19 cellular contexts compared by ENCODE assay signal in the genomic region with DNA sequence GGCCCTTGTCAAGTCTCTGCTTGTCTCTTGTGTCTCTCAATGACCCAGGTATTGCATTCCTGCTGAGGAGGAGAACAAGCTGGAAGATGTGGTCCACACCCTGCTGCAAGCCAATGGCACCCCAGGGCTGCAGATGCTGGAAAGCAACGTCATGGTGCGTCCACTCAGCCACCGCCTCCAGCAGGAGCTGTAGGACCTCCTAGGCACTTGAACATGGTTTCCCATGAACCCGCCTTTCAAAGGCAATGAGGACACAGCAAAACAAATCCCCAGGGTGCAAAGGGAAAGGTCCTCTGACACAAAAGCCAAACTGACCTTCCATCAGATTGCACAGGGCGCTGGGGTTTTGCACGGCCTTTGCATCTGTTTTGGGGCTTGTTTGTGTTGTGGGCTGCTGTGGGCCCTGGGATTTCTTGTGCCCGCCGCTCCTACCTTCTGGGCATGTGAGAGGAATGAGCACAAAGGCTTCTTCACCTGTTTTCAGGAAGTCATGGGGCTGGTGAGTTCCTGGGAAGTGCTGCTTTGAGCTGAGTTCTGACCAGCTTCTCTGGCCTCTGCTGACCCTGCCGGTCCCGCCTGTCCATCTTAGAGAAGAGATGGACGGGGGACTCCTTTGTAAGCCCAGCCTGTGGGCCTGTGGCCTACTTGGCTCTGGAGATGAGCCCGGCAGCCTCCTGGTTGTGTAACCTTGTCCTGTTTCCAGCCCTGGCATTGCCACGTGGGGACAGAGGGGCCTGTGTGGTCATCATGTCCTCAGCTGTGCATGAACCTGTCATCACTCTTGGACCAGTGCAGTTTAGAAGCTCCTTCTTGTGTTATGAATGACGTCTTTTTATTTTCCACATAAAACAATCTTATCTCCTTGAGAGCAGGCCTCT.
DNase-seq lines count a peak whose midpoint lies in the region; ATAC-seq, FAIRE-seq and TF ChIP-seq lines count a peak whose summit lies in the region.
"Had no signal": no experiment of that assay in that cellular context is flagged by ENCODE, and none has a peak within 500 bp of the region (broad histone marks: within the 10 kb centered on the region; RNA-seq: fewer than 3 reads in every experiment).

No MANE protein-coding gene starts in this region.

- H2BK15ac ChIP-seq in H1 (ENCODE audit: low read length): no peak overlapping the region

- no peak overlapping the region for H3K56ac ChIP-seq in H1 (replicated peaks; ENCODE audit: insufficient read length, low read depth, low read length)

- BruUV-seq in mammary epithelial cell (replicated peaks; lab: Mats Ljungman, UMichigan) (no TSS peak), Caco-2 (replicated peaks; lab: Mats Ljungman, UMichigan) (no TSS peak)

- H3K27me3 ChIP-seq in mammary epithelial cell (ENCODE audit: insufficient read depth, low read length) (no peaks in the 10 kb centered on the region), breast epithelium (no peaks in the 10 kb centered on the region), H1 (replicated peaks in 1 of 4; ENCODE audit: control insufficient read depth in 3 of 4, extremely low read depth in 1 of 4, insufficient read depth in 3 of 4, low read length in 3 of 4) (no peaks in the 10 kb centered on the region), right lobe of liver (no peaks in the 10 kb centered on the region), Caco-2 (replicated peaks; ENCODE audit: control insufficient read depth, insufficient read depth, low read length) (no peaks in the 10 kb centered on the region)
- H3K27me3 ChIP-seq: stomach, uterus had no signal

- no peak overlapping the region for H4K91ac ChIP-seq in H1 (replicated peaks; ENCODE audit: insufficient read length, low read length)

- no peak overlapping the region for H3K27ac ChIP-seq in mammary epithelial cell (ENCODE audit: insufficient read depth, low read depth, low read length)
- no peak overlapping the region for H3K27ac ChIP-seq in breast epithelium
- no peak overlapping the region for H3K27ac ChIP-seq in H1 (ENCODE audit: low read depth, low read length)
- peak overlapping the region in 1 of 3 donors; percentile 47 for H3K27ac ChIP-seq in right lobe of liver
- H3K27ac ChIP-seq: PC-9, stomach, uterus, VCaP had no signal

- no peak overlapping the region for H3K4me3 Mint-ChIP-seq in stimulated activated memory B cell treated with anti-CD40 and anti-IgM and Interleukin-4, amounts not matched to agents 10 μg/mL and 1 μg/mL and 100 μg/mL, for 72 hours
- H3K4me3 Mint-ChIP-seq in Caco-2 (ENCODE audit: unreplicated experiment): no peak overlapping the region
- H3K4me3 Mint-ChIP-seq: activated naive CD8-positive, alpha-beta T cell treated with anti-CD3 and anti-CD28 coated beads, Interleukin-2, amount 10 ng/mL, durations not matched to agents 7 days and 5 days had no signal

- H3K79me2 ChIP-seq in mammary epithelial cell (ENCODE audit: insufficient read depth, low read length): peaks cover 14% of the 10 kb centered on the region
- peaks cover 0 to 51% of the 10 kb centered on the region in 2 experiments; a peak in 2 of 4 replicates for H3K79me2 ChIP-seq in H1 (ENCODE audit: control insufficient read depth in 1 of 2, insufficient read depth in 2 of 2, low read length in 2 of 2)

- no peak for TF ChIP-seq CTCF in mammary epithelial cell (conservative IDR thresholded peaks at IDR 0.05 in 1 of 2, IDR thresholded peaks at IDR 0.05 in 1 of 2; ENCODE audit: extremely low read depth in 1 of 2, insufficient read depth in 1 of 2, low read depth in 1 of 2, low read length in 2 of 2)
- TF ChIP-seq CTCF in breast epithelium (IDR thresholded peaks at IDR 0.05): no peak
- no peak for TF ChIP-seq CTCF in H1 (IDR thresholded peaks at IDR 0.05; ENCODE audit: control extremely low read depth in 1 of 3, insufficient read depth in 1 of 3, low read depth in 1 of 3, low read length in 3 of 3)
- no peak for TF ChIP-seq CTCF in right lobe of liver (IDR thresholded peaks at IDR 0.05)
- no peak for TF ChIP-seq CTCF in Caco-2 (IDR thresholded peaks at IDR 0.05; ENCODE audit: insufficient read depth in 1 of 2, low read depth in 1 of 2, low read length in 1 of 2, severe bottlenecking in 1 of 2, unreplicated experiment in 1 of 2)

- H3K36me3 Mint-ChIP-seq in stimulated activated memory B cell treated with anti-CD40 and anti-IgM and Interleukin-4, amounts not matched to agents 10 μg/mL and 1 μg/mL and 100 μg/mL, for 72 hours: peaks cover 85% of the 10 kb centered on the region
- peaks cover 45% of the 10 kb centered on the region for H3K36me3 Mint-ChIP-seq in Caco-2 (ENCODE audit: insufficient read depth, unreplicated experiment)

- no peak for FAIRE-seq in H1 (lab: Jason Lieb, UNC)
- FAIRE-seq: endometrium, frontal cortex, GM12891 had no signal

- in situ Hi-C loops in mammary epithelial cell (cut with MboI; ENCODE audit: low sequenced_read_pairs in 2 of 2): no loop called here

- H3K9me3 Mint-ChIP-seq in stimulated activated memory B cell treated with anti-CD40 and anti-IgM and Interleukin-4, amounts not matched to agents 10 μg/mL and 1 μg/mL and 100 μg/mL, for 72 hours: no peaks in the 10 kb centered on the region
- H3K9me3 Mint-ChIP-seq in Caco-2 (ENCODE audit: unreplicated experiment): no peaks in the 10 kb centered on the region
- H3K9me3 Mint-ChIP-seq: activated naive CD8-positive, alpha-beta T cell treated with anti-CD3 and anti-CD28 coated beads, Interleukin-2, amount 10 ng/mL, durations not matched to agents 7 days and 5 days had no signal

- no peak overlapping the region; the same call in 1 of the 2 replicates for H2BK5ac ChIP-seq in H1 (ENCODE audit: low read depth, low read length)

- no peak overlapping the region for H3K4ac ChIP-seq in H1 (replicated peaks; ENCODE audit: insufficient read length, low read depth, low read length)

- H3K4me2 ChIP-seq in mammary epithelial cell (ENCODE audit: insufficient read depth, low read depth, low read length): no peak overlapping the region
- H3K4me2 ChIP-seq in H1 (ENCODE audit: insufficient read depth in 1 of 2, low read depth in 2 of 2, low read length in 2 of 2): no peak overlapping the region
- H3K4me2 ChIP-seq: PC-9 had no signal

- H3K27me3 Mint-ChIP-seq in stimulated activated memory B cell treated with anti-CD40 and anti-IgM and Interleukin-4, amounts not matched to agents 10 μg/mL and 1 μg/mL and 100 μg/mL, for 72 hours: no peaks in the 10 kb centered on the region
- H3K27me3 Mint-ChIP-seq in Caco-2 (ENCODE audit: insufficient read depth, unreplicated experiment): no peaks in the 10 kb centered on the region
- H3K27me3 Mint-ChIP-seq: activated naive CD8-positive, alpha-beta T cell treated with anti-CD3 and anti-CD28 coated beads, Interleukin-2, amount 10 ng/mL, durations not matched to agents 7 days and 5 days had no signal

- H2AK5ac ChIP-seq in H1 (ENCODE audit: low read depth, low read length): no peak overlapping the region

- H3K9me3 ChIP-seq in mammary epithelial cell (replicated peaks; ENCODE audit: insufficient read depth, low read length) (no peaks in the 10 kb centered on the region), breast epithelium (no peaks in the 10 kb centered on the region), H1 (ENCODE audit: insufficient read depth in 2 of 2, low read depth in 1 of 2, low read length in 1 of 2) (no peaks in the 10 kb centered on the region), right lobe of liver (no peaks in the 10 kb centered on the region), Caco-2 (no peaks in the 10 kb centered on the region)
- H3K9me3 ChIP-seq: stomach, uterus had no signal

- peak; percentile 89 to 94 (median 90) for ATAC-seq in right lobe of liver
- ATAC-seq in stimulated activated memory B cell treated with anti-CD40 and anti-IgM and Interleukin-4, amounts not matched to agents 10 μg/mL and 1 μg/mL and 100 μg/mL, for 72 hours: no peak

- no peak overlapping the region for H3K14ac ChIP-seq in H1 (ENCODE audit: insufficient read length)

- CTCF ChIA-PET in mammary epithelial cell (lab: Charles Lee; ENCODE audit: low non-redundant PET) (no interaction called here), H1 (lab: Charles Lee; ENCODE audit: partially characterized antibody) (interaction anchor here (1.0 to 4.9 kb wide), 4 partner anchors 19 to 113 kb away, joined by 3 to 24 read pairs (median 3); no protein-coding TSS in a partner anchor), Caco-2 (lab: Charles Lee) (no interaction called here)

- POLR2A ChIA-PET in H1 (lab: Charles Lee; ENCODE audit: partially characterized antibody): interaction anchor here (0.6 to 0.7 kb wide), 2 partner anchors 12 to 33 kb away, joined by 3 read pairs; no protein-coding TSS in a partner anchor
- POLR2A ChIA-PET in Caco-2 (lab: Charles Lee): no interaction called here

- H4K20me1 ChIP-seq in mammary epithelial cell (ENCODE audit: insufficient read depth, low read length) (no peaks in the 10 kb centered on the region), H1 (replicated peaks in 1 of 2; ENCODE audit: control insufficient read depth in 1 of 2, insufficient read depth in 2 of 2, low read length in 2 of 2) (peaks cover 32 to 39% of the 10 kb centered on the region in 2 experiments)

- H2AFZ ChIP-seq in mammary epithelial cell (ENCODE audit: low read depth, low read length) (no peak overlapping the region), H1 (ENCODE audit: low read length) (no peak overlapping the region)
- H2AFZ ChIP-seq: PC-9 had no signal

- H4K5ac ChIP-seq in H1 (ENCODE audit: insufficient read length, low read depth, low read length): no peak overlapping the region

- TF ChIP-seq POLR2A in breast epithelium (IDR thresholded peaks at IDR 0.05) (no peak), H1 (IDR thresholded peaks at IDR 0.05; ENCODE audit: control extremely low read depth in 1 of 2, low read depth in 2 of 2, low read length in 2 of 2) (0 out of 3 replicates have a peak, but pooled peaks of 1 of the 2 experiments have one; percentile 42), right lobe of liver (IDR thresholded peaks at IDR 0.05) (no peak)

- no peak for TF ChIP-seq RAD21 in H1 (IDR thresholded peaks at IDR 0.05 in 1 of 2, conservative IDR thresholded peaks at IDR 0.05 in 1 of 2; ENCODE audit: low read depth in 2 of 2, low read length in 2 of 2)

- H3K18ac ChIP-seq in H1 (ENCODE audit: extremely low read depth, low read length): no peak overlapping the region

- no peak overlapping the region for H2BK12ac ChIP-seq in H1 (ENCODE audit: low read depth, low read length)

- H3K23ac ChIP-seq in H1 (ENCODE audit: insufficient read length): no peak overlapping the region

- H3K4me3 ChIP-seq in mammary epithelial cell (replicated peaks in 1 of 3; ENCODE audit: insufficient read depth in 1 of 3, low read depth in 2 of 3, low read length in 3 of 3) (no peak overlapping the region), breast epithelium (no peak overlapping the region), H1 (ENCODE audit: extremely low read depth in 1 of 4, insufficient read depth in 2 of 4, low read depth in 3 of 4, low read length in 4 of 4) (no peak overlapping the region), right lobe of liver (no peak overlapping the region), Caco-2 (ENCODE audit: low read depth, low read length) (no peak overlapping the region)
- H3K4me3 ChIP-seq: PC-9, stomach, uterus had no signal

- H3K9ac ChIP-seq in mammary epithelial cell (ENCODE audit: insufficient read depth, low read length): no peak overlapping the region
- H3K9ac ChIP-seq in H1 (replicated peaks in 1 of 4; ENCODE audit: extremely low read depth in 1 of 4, low read depth in 3 of 4, low read length in 3 of 4): no peak overlapping the region

- peak overlapping the region; percentile 76; the same call in 1 of the 2 replicates for H4K8ac ChIP-seq in H1 (ENCODE audit: extremely low read depth, insufficient read depth, low read length)

- dilution Hi-C loops in mammary epithelial cell (cut with HindIII; ENCODE audit: low sequenced_read_pairs): no loop called here

- intact Hi-C loops in mammary epithelial cell (cut with micrococcal nuclease): loop anchor here (10.0 kb wide), 1 partner anchor 693 kb away; no protein-coding TSS in a partner anchor
- intact Hi-C loops in breast epithelium (cut with DNase I; ENCODE audit: low total_unique reads): no loop called here
- intact Hi-C loops in right lobe of liver (cut with DNase I): no loop called here
- intact Hi-C loops in Caco-2 (cut with micrococcal nuclease; ENCODE audit: unreplicated experiment): no loop called here

- peaks cover 10% of the 10 kb centered on the region for H3K36me3 ChIP-seq in mammary epithelial cell (ENCODE audit: insufficient read depth, low read length)
- H3K36me3 ChIP-seq in breast epithelium: no peaks in the 10 kb centered on the region
- H3K36me3 ChIP-seq in H1 (ENCODE audit: control insufficient read depth in 2 of 4, insufficient read depth in 4 of 4, low read length in 3 of 4): peaks cover 46 to 99% (median 79%) of the 10 kb centered on the region in 4 experiments
- H3K36me3 ChIP-seq in right lobe of liver: peaks cover 0 to 26% (median 3%) of the 10 kb centered on the region in 4 donors
- H3K36me3 ChIP-seq in Caco-2 (ENCODE audit: control insufficient read depth, insufficient read depth, low read length): peaks cover 2% of the 10 kb centered on the region
- H3K36me3 ChIP-seq: uterus had no signal

- DNase-seq in mammary epithelial cell: peak; percentile 34
- DNase-seq in breast epithelium (ENCODE audit: low spot score in 2 of 2): no peak
- DNase-seq in H1 (ENCODE audit: low read depth in 1 of 2, low spot score in 2 of 2): no peak
- peak; percentile 75 to 89 (median 88) for DNase-seq in right lobe of liver
- no peak for DNase-seq in Caco-2
- no peak for DNase-seq in DMS79 (lab: John Stamatoyannopoulos, UW)
- no peak for DNase-seq in NCI-H2081 (lab: John Stamatoyannopoulos, UW)
- DNase-seq: activated naive CD8-positive, alpha-beta T cell treated with anti-CD3 and anti-CD28 coated beads, Interleukin-2, amount 10 ng/mL, durations not matched to agents 7 days and 5 days; MM.1S; NCI-H2029; PC-9; stomach; SW 1271; uterus had no signal

- H3K4me1 Mint-ChIP-seq in stimulated activated memory B cell treated with anti-CD40 and anti-IgM and Interleukin-4, amounts not matched to agents 10 μg/mL and 1 μg/mL and 100 μg/mL, for 72 hours: peaks cover 8% of the 10 kb centered on the region
- no peaks in the 10 kb centered on the region for H3K4me1 Mint-ChIP-seq in Caco-2 (ENCODE audit: low read depth, unreplicated experiment)

- H3K23me2 ChIP-seq in H1 (ENCODE audit: low read depth, low read length): no peaks in the 10 kb centered on the region; the same call in 1 of the 2 replicates

- peaks cover 18% of the 10 kb centered on the region; the same call in 1 of the 2 replicates for H3K79me1 ChIP-seq in H1 (ENCODE audit: low read depth, low read length)

- H3K4me1 ChIP-seq in mammary epithelial cell (ENCODE audit: insufficient read depth, low read length): peaks cover 8% of the 10 kb centered on the region
- peaks cover 0 to 7% of the 10 kb centered on the region in 2 donors for H3K4me1 ChIP-seq in breast epithelium
- peaks cover 0 to 13% (median 6%) of the 10 kb centered on the region in 4 experiments; a peak in 6 of 7 replicates for H3K4me1 ChIP-seq in H1 (replicated peaks in 1 of 4; ENCODE audit: control insufficient read depth in 3 of 4, insufficient read depth in 4 of 4, low read length in 3 of 4)
- H3K4me1 ChIP-seq in right lobe of liver: peaks cover 0 to 14% (median 5%) of the 10 kb centered on the region in 4 donors
- H3K4me1 ChIP-seq in Caco-2: no peaks in the 10 kb centered on the region
- H3K4me1 ChIP-seq: uterus had no signal

- peak overlapping the region; percentile 30 for H3K27ac Mint-ChIP-seq in stimulated activated memory B cell treated with anti-CD40 and anti-IgM and Interleukin-4, amounts not matched to agents 10 μg/mL and 1 μg/mL and 100 μg/mL, for 72 hours
- no peak overlapping the region for H3K27ac Mint-ChIP-seq in Caco-2 (ENCODE audit: unreplicated experiment)

- no peak overlapping the region for H2BK120ac ChIP-seq in H1 (replicated peaks; ENCODE audit: low read depth, low read length)

- no peak overlapping the region for H2BK20ac ChIP-seq in H1 (ENCODE audit: low read length)

- 79% methylated on average over 11 of the region's 14 CpGs for WGBS in mammary epithelial cell (ENCODE audit: low coverage, missing lambda C conversion rate)
- WGBS in H1 (ENCODE audit: extremely low coverage in 1 of 2, insufficient coverage in 1 of 2, insufficient read length in 1 of 2, insufficient replicate concordance in 2 of 2, low coverage in 1 of 2, low lambda C conversion rate in 2 of 2, missing lambda C conversion rate in 1 of 2), 2 experiments: 92% methylated on average over 14 of the region's 14 CpGs; no CpG with 5 or more reads in 1 of the 2 experiments
- 54% methylated on average over 4 of the region's 14 CpGs for WGBS in right lobe of liver (ENCODE audit: insufficient coverage, low coverage, low lambda C conversion rate, missing lambda C conversion rate)

- no peak for TF ChIP-seq EP300 in H1 (IDR thresholded peaks at IDR 0.05; ENCODE audit: borderline replicate concordance in 1 of 2, low read depth in 2 of 2, low read length in 2 of 2)

Comparison
In these comparisons a context has a peak if more than half of its experiments do, and no peak if none do; other contexts are left out.
1. DNase-seq: peak in mammary epithelial cell (single experiment) and right lobe of liver (3 of 3); none in breast epithelium (0 of 2), H1 (0 of 2), Caco-2 (0 of 2), DMS79 (single experiment) and NCI-H2081 (0 of 2).